In the genomic region with DNA sequence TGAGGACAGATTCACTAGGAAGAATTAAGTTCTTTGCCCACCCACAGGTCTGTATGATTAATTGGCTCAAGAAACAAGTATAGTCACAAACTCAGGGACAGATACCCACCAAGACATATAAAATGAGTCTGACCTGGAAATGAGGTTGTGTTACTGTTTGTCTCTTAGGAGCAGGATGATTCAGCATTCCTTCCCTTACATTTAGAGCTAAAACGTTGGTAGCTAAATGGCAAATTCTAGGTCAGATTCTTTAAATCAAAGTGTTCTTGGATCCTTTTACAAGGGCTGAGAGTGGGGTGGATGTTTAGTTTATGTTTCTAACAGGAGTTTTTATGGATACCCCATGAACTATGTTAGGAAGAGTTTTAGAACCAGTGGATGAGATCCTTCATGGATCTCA, we compare ENCODE assay signal across 1 cellular context.
A peak's percentile ranks its signal among the peaks of the same experiment; 100 is the strongest.
TF ChIP-seq lines count a peak whose summit lies in the region.

No MANE protein-coding gene starts in this region.

TF ChIP-seq in K562, 482 proteins besides CTCF, POLR2A, EP300 and RAD21:
- TF ChIP-seq NFE2L1 (tag; IDR thresholded peaks at IDR 0.05; ENCODE audit: borderline replicate concordance, low read depth) (peak; percentile 79), MYBL2 (IDR thresholded peaks at IDR 0.05; ENCODE audit: low read depth) (no peak), MYBL2 (CRISPR knock-in tag; IDR thresholded peaks at IDR 0.05; ENCODE audit: borderline replicate concordance) (no peak), RBM25 (IDR thresholded peaks at IDR 0.05; ENCODE audit: low read depth, low read length, severe bottlenecking) (no peak), POLR3G (IDR thresholded peaks at IDR 0.05; ENCODE audit: extremely low read depth, insufficient read length, insufficient replicate concordance) (no peak), ZNF12 (CRISPR knock-in tag; IDR thresholded peaks at IDR 0.05) (no peak), MAFK (IDR thresholded peaks at IDR 0.05; ENCODE audit: low read length) (peak; percentile 68; the same call in 1 of the 2 replicates), MAFF (IDR thresholded peaks at IDR 0.05; ENCODE audit: low read length) (peak; percentile 72; the same call in 1 of the 2 replicates), ZNF354B (CRISPR knock-in tag; IDR thresholded peaks at IDR 0.05) (no peak), KDM1A (IDR thresholded peaks at IDR 0.05) (peak; percentile 16 to 48; a peak in 1 of 4 replicates), PHF21A (IDR thresholded peaks at IDR 0.05; ENCODE audit: borderline replicate concordance, low read depth) (peak; percentile 84; the same call in 1 of the 2 replicates), NFE2 (IDR thresholded peaks at IDR 0.05; ENCODE audit: low read depth) (peak; percentile 93), ZNF316 (IDR thresholded peaks at IDR 0.05) (peak; percentile 88), ZFP36 (IDR thresholded peaks at IDR 0.05; ENCODE audit: low read depth, low read length, partially characterized antibody) (no peak), MAFG (tag; conservative IDR thresholded peaks at IDR 0.05) (peak; percentile 91), C11orf30 (IDR thresholded peaks at IDR 0.05; ENCODE audit: low read depth) (peak; percentile 88)
- TF ChIP-seq, protein P1, sequence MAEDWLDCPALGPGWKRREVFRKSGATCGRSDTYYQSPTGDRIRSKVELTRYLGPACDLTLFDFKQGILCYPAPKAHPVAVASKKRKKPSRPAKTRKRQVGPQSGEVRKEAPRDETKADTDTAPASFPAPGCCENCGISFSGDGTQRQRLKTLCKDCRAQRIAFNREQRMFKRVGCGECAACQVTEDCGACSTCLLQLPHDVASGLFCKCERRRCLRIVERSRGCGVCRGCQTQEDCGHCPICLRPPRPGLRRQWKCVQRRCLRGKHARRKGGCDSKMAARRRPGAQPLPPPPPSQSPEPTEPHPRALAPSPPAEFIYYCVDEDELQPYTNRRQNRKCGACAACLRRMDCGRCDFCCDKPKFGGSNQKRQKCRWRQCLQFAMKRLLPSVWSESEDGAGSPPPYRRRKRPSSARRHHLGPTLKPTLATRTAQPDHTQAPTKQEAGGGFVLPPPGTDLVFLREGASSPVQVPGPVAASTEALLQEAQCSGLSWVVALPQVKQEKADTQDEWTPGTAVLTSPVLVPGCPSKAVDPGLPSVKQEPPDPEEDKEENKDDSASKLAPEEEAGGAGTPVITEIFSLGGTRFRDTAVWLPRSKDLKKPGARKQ (CRISPR knock-in tag; IDR thresholded peaks at IDR 0.05) = no peak
- TF ChIP-seq, protein P2, sequence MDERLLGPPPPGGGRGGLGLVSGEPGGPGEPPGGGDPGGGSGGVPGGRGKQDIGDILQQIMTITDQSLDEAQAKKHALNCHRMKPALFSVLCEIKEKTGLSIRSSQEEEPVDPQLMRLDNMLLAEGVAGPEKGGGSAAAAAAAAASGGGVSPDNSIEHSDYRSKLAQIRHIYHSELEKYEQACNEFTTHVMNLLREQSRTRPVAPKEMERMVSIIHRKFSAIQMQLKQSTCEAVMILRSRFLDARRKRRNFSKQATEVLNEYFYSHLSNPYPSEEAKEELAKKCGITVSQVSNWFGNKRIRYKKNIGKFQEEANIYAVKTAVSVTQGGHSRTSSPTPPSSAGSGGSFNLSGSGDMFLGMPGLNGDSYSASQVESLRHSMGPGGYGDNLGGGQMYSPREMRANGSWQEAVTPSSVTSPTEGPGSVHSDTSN (CRISPR knock-in tag; IDR thresholded peaks at IDR 0.05; ENCODE audit: low read depth) = no peak
- TF ChIP-seq, protein P2 (tag; conservative IDR thresholded peaks at IDR 0.05; ENCODE audit: low read depth) = 0 out of 2 replicates have a peak, but pooled peaks have one; percentile 24
